ENCODE assay signal across 23 cellular contexts in the genomic region with DNA sequence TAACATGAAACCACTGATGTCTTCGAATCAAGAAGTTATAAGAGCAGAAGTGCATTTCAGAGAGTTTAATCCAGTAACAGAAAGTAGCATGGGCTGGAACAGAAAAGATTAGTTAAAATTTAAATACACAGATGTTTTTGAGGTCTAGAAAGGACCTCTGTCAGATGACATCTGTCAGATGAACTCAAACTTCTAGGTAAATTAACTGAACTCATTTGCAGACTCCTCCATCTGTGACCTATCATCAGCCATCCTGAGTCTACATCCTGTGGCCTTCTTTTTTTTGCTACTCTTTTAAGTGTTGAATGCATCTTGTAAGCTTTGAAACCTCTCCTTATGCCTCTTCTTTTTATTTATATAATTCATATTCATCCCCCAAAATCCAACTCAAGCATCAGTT.
"Had no signal": no experiment of that assay in that cellular context is flagged by ENCODE, and none has a peak within 500 bp of the region (broad histone marks: within the 10 kb centered on the region; RNA-seq: fewer than 3 reads in every experiment).

No MANE protein-coding gene starts in this region.

- H3K4me1 ChIP-seq: breast epithelium, left lung, neural progenitor cell, spleen, thyroid gland, upper lobe of right lung had no signal

- H3K36me3 ChIP-seq: neural progenitor cell, WERI-Rb-1 had no signal

- H3K4me1 Mint-ChIP-seq: central memory CD8-positive, alpha-beta T cell; naive thymus-derived CD8-positive, alpha-beta T cell had no signal

- H3K27ac ChIP-seq: breast epithelium, left lung, neural progenitor cell, spleen, thyroid gland, upper lobe of right lung, WERI-Rb-1 had no signal

- DNase-seq: activated CD4-positive, alpha-beta T cell treated with anti-CD3 and anti-CD28 coated beads for 1 hour; activated naive CD4-positive, alpha-beta T cell; activated T-cell treated with anti-CD3 and anti-CD28 coated beads, Interleukin-2, amount 50 U/mL, for 1 hour; amniotic stem cell; effector memory CD8-positive, alpha-beta T cell; foreskin melanocyte; hippocampal formation; kidney glomerular epithelial cell; left lung; naive thymus-derived CD8-positive, alpha-beta T cell; spleen; stimulated activated CD4-positive, alpha-beta T cell treated with anti-CD3 and anti-CD28 coated beads, Interleukin-4, amount 100 ng/mL, for 1 hour; stimulated activated naive CD8-positive, alpha-beta T cell treated with anti-CD3 and anti-CD28 coated beads, Interleukin-15, Interleukin-2, amounts not matched to agents 100 U/mL and 50 U/mL, for 24 hours; thyroid gland; upper lobe of right lung; WERI-Rb-1 had no signal

- H3K4me3 Mint-ChIP-seq: activated naive CD8-positive, alpha-beta T cell; central memory CD8-positive, alpha-beta T cell; effector memory CD8-positive, alpha-beta T cell; neural progenitor cell; T-helper 2 cell treated with Interferon-gamma antibody and Interleukin-4, amounts not matched to agents 5 μg/mL and 100 μg/mL, for 36 hours had no signal

- H3K4me3 ChIP-seq: breast epithelium, left lung, lung, neural progenitor cell, spleen, thyroid gland, upper lobe of right lung had no signal

- H3K27me3 Mint-ChIP-seq: activated naive CD8-positive, alpha-beta T cell; central memory CD8-positive, alpha-beta T cell; effector memory CD8-positive, alpha-beta T cell; naive thymus-derived CD8-positive, alpha-beta T cell had no signal

- H3K27ac Mint-ChIP-seq: activated naive CD8-positive, alpha-beta T cell; neural progenitor cell; T-helper 2 cell treated with Interferon-gamma antibody and Interleukin-4, amounts not matched to agents 5 μg/mL and 100 μg/mL, for 36 hours had no signal

- H3K27me3 ChIP-seq: breast epithelium, left lung, neural progenitor cell, spleen, thyroid gland, upper lobe of right lung had no signal

- H3K9me3 ChIP-seq: breast epithelium, left lung, thyroid gland, upper lobe of right lung had no signal

- H3K9me3 Mint-ChIP-seq: central memory CD8-positive, alpha-beta T cell; effector memory CD8-positive, alpha-beta T cell; neural progenitor cell; T-helper 2 cell treated with Interferon-gamma antibody and Interleukin-4, amounts not matched to agents 5 μg/mL and 100 μg/mL, for 36 hours had no signal

- ATAC-seq: effector memory CD8-positive, alpha-beta T cell; esophagus mucosa; left lung; naive thymus-derived CD8-positive, alpha-beta T cell; stimulated activated naive CD8-positive, alpha-beta T cell treated with anti-CD3 and anti-CD28 coated beads, Interleukin-15, Interleukin-2, amounts not matched to agents 100 U/mL and 50 U/mL, for 24 hours; upper lobe of right lung had no signal
